Comparison of ENCODE assay signal across 21 cellular contexts in genomic region chr5:113343343-113343742, GRCh38.
DNase-seq lines count a peak whose midpoint lies in the region; ATAC-seq and TF ChIP-seq lines count a peak whose summit lies in the region.
"Had no signal": no experiment of that assay in that cellular context is flagged by ENCODE, and none has a peak within 500 bp of the region (broad histone marks: within the 10 kb centered on the region; RNA-seq: fewer than 3 reads in every experiment).

No MANE protein-coding gene starts in this region.

- no peak overlapping the region for H3K4me2 ChIP-seq in SK-N-SH

- peaks cover 2% of the 10 kb centered on the region; the same call in 1 of the 2 replicates for H3K9me2 ChIP-seq in SK-N-SH

- H3K4me1 ChIP-seq in SK-N-SH (ENCODE audit: control insufficient read depth in 1 of 2, insufficient read depth in 2 of 2, low read depth in 1 of 2, low read length in 1 of 2), result peaks cover 0 to 15% of the 10 kb centered on the region in 2 experiments; a peak in 2 of 4 replicates
- peaks cover 23% of the 10 kb centered on the region for H3K4me1 ChIP-seq in left ventricle myocardium inferior
- H3K4me1 ChIP-seq: lower lobe of right lung had no signal

- no peak for TF ChIP-seq CTCF in SK-N-SH (IDR thresholded peaks at IDR 0.05)
- no peak for TF ChIP-seq CTCF in epithelial cell of esophagus (IDR thresholded peaks at IDR 0.05; ENCODE audit: insufficient read depth, low read depth, low read length, missing control alignments)
- TF ChIP-seq CTCF in left ventricle myocardium inferior (IDR thresholded peaks at IDR 0.05; ENCODE audit: borderline replicate concordance), result no peak

- no peak for TF ChIP-seq RAD21 in SK-N-SH (IDR thresholded peaks at IDR 0.05; ENCODE audit: low read length)

- H3K9ac ChIP-seq in SK-N-SH, result no peak overlapping the region

- POLR2A ChIA-PET in SK-N-SH (lab: Yijun Ruan, JAX), result no interaction called here

- H3K36me3 ChIP-seq in SK-N-SH (replicated peaks in 1 of 2; ENCODE audit: control insufficient read depth in 1 of 2, insufficient read depth in 2 of 2, low read length in 1 of 2) (no peaks in the 10 kb centered on the region), left ventricle myocardium inferior (no peaks in the 10 kb centered on the region)
- H3K36me3 ChIP-seq: lower lobe of right lung had no signal

- intact Hi-C loops in left ventricle myocardium inferior (cut with micrococcal nuclease), result no loop called here

- CTCF ChIA-PET in SK-N-SH (lab: Yijun Ruan, JAX), result no interaction called here

- no peaks in the 10 kb centered on the region for H3F3A ChIP-seq in SK-N-SH (replicated peaks; ENCODE audit: insufficient read depth)

- no peaks in the 10 kb centered on the region for H3K79me2 ChIP-seq in SK-N-SH (ENCODE audit: insufficient read depth)

- peak in 1 of 2 experiments; percentile 39; a peak in 1 of 4 replicates for TF ChIP-seq EP300 in SK-N-SH (IDR thresholded peaks at IDR 0.05; ENCODE audit: borderline replicate concordance in 1 of 2, low read depth in 1 of 2, low read length in 1 of 2)

- ATAC-seq in GM19328 (IDR thresholded peaks at IDR 0.05; ENCODE audit: unreplicated experiment) (no peak), HG03108 (IDR thresholded peaks at IDR 0.05; ENCODE audit: unreplicated experiment) (no peak)
- ATAC-seq: activated T-cell treated with anti-CD3 and anti-CD28 coated beads, Interleukin-2, amount 50 U/mL, for 4 hours had no signal

- H3K4me3 ChIP-seq in SK-N-SH (ENCODE audit: low read depth in 2 of 2, low read length in 1 of 2) (no peak overlapping the region), epithelial cell of esophagus (ENCODE audit: low read length) (no peak overlapping the region), left ventricle myocardium inferior (no peak overlapping the region)
- H3K4me3 ChIP-seq: lower lobe of right lung had no signal

- H3K27me3 ChIP-seq in SK-N-SH (ENCODE audit: insufficient read depth) (no peaks in the 10 kb centered on the region), left ventricle myocardium inferior (ENCODE audit: low read depth) (no peaks in the 10 kb centered on the region)

- no peak overlapping the region for H2AFZ ChIP-seq in SK-N-SH (ENCODE audit: low read depth)

- H3K9me3 ChIP-seq in SK-N-SH (no peaks in the 10 kb centered on the region), left ventricle myocardium inferior (replicated peaks) (no peaks in the 10 kb centered on the region)
- H3K9me3 ChIP-seq: lower lobe of right lung had no signal

- no peaks in the 10 kb centered on the region for H4K20me1 ChIP-seq in SK-N-SH (ENCODE audit: insufficient read depth)

- H3K27ac ChIP-seq in SK-N-SH (ENCODE audit: low read depth in 2 of 2, low read length in 1 of 2), result peak overlapping the region in 1 of 2 experiments; percentile 19; a peak in 1 of 4 replicates
- peak overlapping the region; percentile 50 for H3K27ac ChIP-seq in left ventricle myocardium inferior (replicated peaks)
- H3K27ac ChIP-seq: lower lobe of right lung had no signal

- DNase-seq in ELF-1 (ENCODE audit: low read depth, low spot score) (peak; percentile 37), SK-N-SH (peak; percentile 36), epithelial cell of esophagus (ENCODE audit: low read depth) (peak; percentile 74), left ventricle myocardium inferior (no peak), activated gamma-delta T cell (lab: John Stamatoyannopoulos, UW) (no peak), NCI-H748 treated with DMSO at 0.1 percent for 48 hours (lab: John Stamatoyannopoulos, UW) (no peak)
- DNase-seq: activated CD4-positive, CD25-positive, alpha-beta regulatory T cell treated with anti-CD3 and anti-CD28 coated beads, Interleukin-2, amount 50 U/mL, for 72 hours; activated naive CD4-positive, alpha-beta T cell treated with anti-CD3 and anti-CD28 coated beads for 36 hours; activated T-cell treated with anti-CD3 and anti-CD28 coated beads, Interleukin-2, amount 50 U/mL, for 4 hours; aorta; C1 segment of cervical spinal cord; Calu3; effector memory CD4-positive, alpha-beta T cell; KBM-7; lower lobe of right lung; MV-4-11; NCI-H1694; NCI-H2171 treated with DMSO at 0.1 percent for 48 hours; NCI-H526 treated with DMSO at 0.1 percent for 48 hours had no signal

- 41% methylated on average over 3 of the region's 3 CpGs for WGBS in SK-N-SH (ENCODE audit: low lambda C conversion rate)

TF ChIP-seq in SK-N-SH, 30 proteins besides CTCF, POLR2A, EP300 and RAD21 (continues in another document):
- TF ChIP-seq IRF3 (IDR thresholded peaks at IDR 0.05; ENCODE audit: low read depth, low read length), result no peak
- no peak for TF ChIP-seq YY1 (IDR thresholded peaks at IDR 0.05; ENCODE audit: low read depth)
- TF ChIP-seq TEAD4 (IDR thresholded peaks at IDR 0.05; ENCODE audit: borderline replicate concordance, insufficient read depth), result no peak
- no peak for TF ChIP-seq REST (IDR thresholded peaks at IDR 0.05; ENCODE audit: low read depth, low read length)
- TF ChIP-seq TAF1 (IDR thresholded peaks at IDR 0.05; ENCODE audit: borderline replicate concordance, low read depth, low read length), result no peak
- no peak for TF ChIP-seq USF2 (IDR thresholded peaks at IDR 0.05; ENCODE audit: borderline replicate concordance, low read depth, low read length)
- no peak for TF ChIP-seq ZBTB33 (IDR thresholded peaks at IDR 0.05; ENCODE audit: borderline replicate concordance, low read depth)
- peak; percentile 56 for TF ChIP-seq GATA2 (CRISPR knock-in tag; IDR thresholded peaks at IDR 0.05)
- no peak for TF ChIP-seq FOSL2 (IDR thresholded peaks at IDR 0.05; ENCODE audit: borderline replicate concordance, low read depth)
- TF ChIP-seq ELF1 (IDR thresholded peaks at IDR 0.05), result no peak
- no peak for TF ChIP-seq POLR2AphosphoS5 (IDR thresholded peaks at IDR 0.05; ENCODE audit: low read depth, low read length)
- no peak for TF ChIP-seq RFX5 (IDR thresholded peaks at IDR 0.05; ENCODE audit: low read length)
- no peak for TF ChIP-seq MEF2A (IDR thresholded peaks at IDR 0.05; ENCODE audit: borderline replicate concordance, low read depth)
- no peak for TF ChIP-seq NFIC (IDR thresholded peaks at IDR 0.05; ENCODE audit: borderline replicate concordance)
- peak; percentile 74 for TF ChIP-seq RCOR1 (IDR thresholded peaks at IDR 0.05; ENCODE audit: low read length)
- peak; percentile 20 for TF ChIP-seq CHD2 (IDR thresholded peaks at IDR 0.05; ENCODE audit: low read length, partially characterized antibody)
- TF ChIP-seq JUND (IDR thresholded peaks at IDR 0.05), result no peak
- TF ChIP-seq SIN3A (IDR thresholded peaks at IDR 0.05; ENCODE audit: borderline replicate concordance, low read depth, low read length), result no peak

Comparison
In these comparisons a context has a peak if more than half of its experiments do, and no peak if none do; other contexts are left out.
1. DNase-seq: peak in ELF-1 (single experiment), SK-N-SH (single experiment) and epithelial cell of esophagus (single experiment); none in left ventricle myocardium inferior (single experiment), activated gamma-delta T cell (single experiment) and NCI-H748 treated with DMSO at 0.1 percent for 48 hours (single experiment).